Comparison of ENCODE assay signal across 9 cellular contexts in the genomic region with DNA sequence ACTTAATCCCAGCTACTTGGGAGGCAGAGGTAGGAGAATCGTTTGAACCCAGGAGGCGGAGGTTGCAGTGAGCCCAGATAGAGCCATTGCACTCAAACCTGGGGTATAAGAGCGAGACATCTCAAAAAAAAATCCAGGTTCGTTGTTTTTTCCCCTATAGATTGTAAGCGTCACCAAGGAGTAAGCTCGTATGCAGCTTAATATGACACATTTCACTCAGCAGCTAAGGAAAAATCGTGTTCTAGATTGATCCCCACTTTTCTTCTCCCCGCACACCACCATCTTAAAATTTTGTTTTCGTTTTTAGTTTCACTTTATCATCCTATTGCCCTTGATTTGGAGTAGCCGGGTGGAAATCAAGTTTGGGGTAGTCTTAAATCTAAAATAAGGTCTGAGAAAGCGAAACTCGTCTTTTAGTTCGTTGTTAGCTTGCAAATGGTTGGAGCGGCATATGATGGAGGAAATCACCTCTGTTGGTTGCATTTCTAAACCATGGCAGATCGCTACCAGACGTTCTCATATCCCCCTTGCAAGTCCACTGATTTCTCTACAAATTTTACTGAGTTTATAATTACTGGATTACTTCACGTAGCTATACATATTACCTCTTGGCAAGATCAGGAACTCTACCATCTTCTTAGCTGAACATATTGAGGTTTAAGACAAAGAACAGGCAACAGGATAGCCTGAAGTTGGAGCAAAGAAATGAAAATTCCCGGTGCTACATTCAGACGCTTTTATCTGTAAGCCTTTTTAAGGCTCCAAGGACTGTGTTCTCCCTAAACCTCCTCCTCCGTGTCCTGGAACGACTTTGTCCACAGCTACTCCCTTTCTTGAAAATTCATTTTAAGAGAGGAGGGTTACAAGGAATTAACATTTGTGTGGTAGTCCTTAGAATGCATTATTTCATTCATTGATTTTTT.
DNase-seq lines count a peak whose midpoint lies in the region; ATAC-seq and TF ChIP-seq lines count a peak whose summit lies in the region.
"Had no signal": no experiment of that assay in that cellular context is flagged by ENCODE, and none has a peak within 500 bp of the region (broad histone marks: within the 10 kb centered on the region; RNA-seq: fewer than 3 reads in every experiment).

No MANE protein-coding gene starts in this region.

- TF ChIP-seq CTCF in GM12875 (IDR thresholded peaks at IDR 0.05; ENCODE audit: borderline replicate concordance, insufficient read depth, low read depth, low read length), result no peak
- no peak for TF ChIP-seq CTCF in OCI-LY1 (IDR thresholded peaks at IDR 0.05; ENCODE audit: low read length)
- no peak for TF ChIP-seq CTCF in epithelial cell of proximal tubule (conservative IDR thresholded peaks at IDR 0.05; ENCODE audit: low read depth, low read length)
- no peak for TF ChIP-seq CTCF in retinal pigment epithelial cell (conservative IDR thresholded peaks at IDR 0.05; ENCODE audit: low read depth, low read length)
- no peak for TF ChIP-seq CTCF in GM13976 (IDR thresholded peaks at IDR 0.05; ENCODE audit: borderline replicate concordance, control extremely low read depth, extremely low read depth, insufficient read depth, missing control alignments)

- in situ Hi-C loops in GM13976 (cut with MboI; ENCODE audit: low sequenced_read_pairs, unreplicated experiment), result no loop called here

- H3K4me2 ChIP-seq in OCI-LY1 (ENCODE audit: low read length), result peak overlapping the region; percentile 91

- H3F3A ChIP-seq in OCI-LY1 (ENCODE audit: insufficient read depth, low read length), result peaks cover 11% of the 10 kb centered on the region

- DNase-seq in epithelial cell of proximal tubule (ENCODE audit: low read depth) (no peak), retinal pigment epithelial cell (ENCODE audit: low read depth) (no peak), GM13976 (ENCODE audit: low spot score) (no peak), NCI-H345 treated with DMSO at 0.1 percent for 48 hours (lab: John Stamatoyannopoulos, UW; ENCODE audit: unreplicated experiment) (no peak), D341Med (ENCODE audit: low spot score) (no peak)

- peak overlapping the region; percentile 99 for H3K27ac ChIP-seq in OCI-LY1 (ENCODE audit: low read depth, low read length, poor library complexity, severe bottlenecking)
- H3K27ac ChIP-seq: SK-N-MC had no signal

- H3K79me2 ChIP-seq in OCI-LY1 (ENCODE audit: insufficient read depth, low read length), result no peaks in the 10 kb centered on the region

- H3K9me2 ChIP-seq in OCI-LY1 (ENCODE audit: low read depth, low read length), result no peaks in the 10 kb centered on the region

- no peak for ATAC-seq in HG03159 (IDR thresholded peaks at IDR 0.05; ENCODE audit: unreplicated experiment)

- peak overlapping the region; percentile 97 for H3K9ac ChIP-seq in OCI-LY1 (ENCODE audit: low read length)

- H3K4me3 ChIP-seq in GM12875 (ENCODE audit: low read depth, low read length), result peak overlapping the region; percentile 44
- peak overlapping the region; percentile 76 for H3K4me3 ChIP-seq in OCI-LY1 (ENCODE audit: low read depth, low read length, poor library complexity, severe bottlenecking)
- peak overlapping the region; percentile 54 for H3K4me3 ChIP-seq in epithelial cell of proximal tubule (ENCODE audit: low read depth, low read length)
- peak overlapping the region; percentile 53 for H3K4me3 ChIP-seq in retinal pigment epithelial cell (ENCODE audit: low read length)
- H3K4me3 ChIP-seq: SK-N-MC had no signal

- H3K27me3 ChIP-seq in OCI-LY1 (ENCODE audit: insufficient read depth, low read length), result no peaks in the 10 kb centered on the region

- H2AFZ ChIP-seq in OCI-LY1 (ENCODE audit: low read length), result no peak overlapping the region

- no peaks in the 10 kb centered on the region for H3K9me3 ChIP-seq in OCI-LY1 (ENCODE audit: low read length)

- peaks cover 57% of the 10 kb centered on the region for H3K4me1 ChIP-seq in OCI-LY1 (ENCODE audit: insufficient read depth, low read length, severe bottlenecking)

- H3K36me3 ChIP-seq in OCI-LY1 (ENCODE audit: insufficient read depth, low read length), result no peaks in the 10 kb centered on the region

- H4K20me1 ChIP-seq in OCI-LY1 (ENCODE audit: insufficient read depth, low read length), result no peaks in the 10 kb centered on the region
